Comparison of ENCODE assay signal across 15 cellular contexts in the genomic region with DNA sequence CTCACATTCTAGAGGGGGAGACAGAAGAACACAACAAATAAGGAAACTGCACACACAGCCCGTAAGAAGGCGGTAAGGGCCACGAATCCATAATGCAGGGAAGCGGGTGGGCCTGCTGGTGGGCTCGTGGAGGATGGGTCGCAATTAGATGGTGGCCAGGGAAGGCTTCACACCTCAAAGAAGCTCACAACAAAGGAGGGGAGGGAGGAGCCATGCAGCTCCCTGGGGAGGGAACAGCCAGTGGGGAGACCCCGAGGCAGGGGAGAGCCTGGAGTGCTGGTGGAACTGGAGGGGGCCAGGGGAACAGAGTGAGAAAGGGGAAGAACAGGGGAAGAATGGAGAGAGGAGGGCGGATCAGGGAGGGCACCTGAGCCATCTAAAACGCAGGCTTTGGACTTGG. TPM values are rescaled to one million over a fixed set of nuclear protein-coding genes. Genes with fewer than 3 reads are reported as not detected.
DNase-seq lines count a peak whose midpoint lies in the region; ATAC-seq and TF ChIP-seq lines count a peak whose summit lies in the region.
"Had no signal": no experiment of that assay in that cellular context is flagged by ENCODE, and none has a peak within 500 bp of the region (broad histone marks: within the 10 kb centered on the region; RNA-seq: fewer than 3 reads in every experiment).

No MANE protein-coding gene starts in this region.

- no peak for TF ChIP-seq EP300 in suprapubic skin (IDR thresholded peaks at IDR 0.05)

- H3K27ac ChIP-seq in Karpas-422 (ENCODE audit: low read length) (peak overlapping the region; percentile 92), mesenchymal stem cell (ENCODE audit: low read length, poor library complexity, severe bottlenecking) (no peak overlapping the region), suprapubic skin (peak overlapping the region; percentile 63)
- H3K27ac ChIP-seq: colonic mucosa had no signal

- H2BK15ac ChIP-seq in mesenchymal stem cell (ENCODE audit: low read depth, poor library complexity, severe bottlenecking): no peak overlapping the region

- H3K79me1 ChIP-seq in mesenchymal stem cell (replicated peaks; ENCODE audit: low read length, poor library complexity, severe bottlenecking): peaks cover 65% of the 10 kb centered on the region

- 87% methylated on average over 9 of the region's 9 CpGs for WGBS in mesenchymal stem cell
- 63% methylated on average over 9 of the region's 9 CpGs for WGBS in suprapubic skin

- no peak overlapping the region for H3K23ac ChIP-seq in mesenchymal stem cell (ENCODE audit: low read length in 2 of 2)

- H3K14ac ChIP-seq in mesenchymal stem cell (ENCODE audit: low read length in 2 of 2): no peak overlapping the region

- H2BK120ac ChIP-seq in mesenchymal stem cell (ENCODE audit: low read depth, low read length): no peak overlapping the region

- H3K4me1 Mint-ChIP-seq in MCF 10A (ENCODE audit: insufficient read depth, unreplicated experiment): peaks cover 37% of the 10 kb centered on the region

- no peak overlapping the region for H3K4me3 Mint-ChIP-seq in MCF 10A (ENCODE audit: unreplicated experiment)
- H3K4me3 Mint-ChIP-seq: naive thymus-derived CD8-positive, alpha-beta T cell; T-helper 2 cell treated with Interferon-gamma antibody and Interleukin-4, amounts not matched to agents 5 μg/mL and 100 μg/mL, for 36 hours had no signal

- intact Hi-C loops in MCF 10A (cut with micrococcal nuclease): no loop called here

- H3K9me3 ChIP-seq in Karpas-422 (ENCODE audit: low read length): no peaks in the 10 kb centered on the region
- H3K9me3 ChIP-seq in mesenchymal stem cell (ENCODE audit: control insufficient read depth, low read length): no peaks in the 10 kb centered on the region
- no peaks in the 10 kb centered on the region for H3K9me3 ChIP-seq in suprapubic skin
- H3K9me3 ChIP-seq: colonic mucosa had no signal

- ATAC-seq in GM18868 (IDR thresholded peaks at IDR 0.05; ENCODE audit: unreplicated experiment): no peak
- ATAC-seq: naive thymus-derived CD8-positive, alpha-beta T cell had no signal

- H4K91ac ChIP-seq in mesenchymal stem cell (ENCODE audit: low read length): no peak overlapping the region

- BruUV-seq in MCF 10A (replicated peaks; lab: Mats Ljungman, UMichigan): no TSS peak

- H3K9ac ChIP-seq in Karpas-422 (ENCODE audit: low read length): peak overlapping the region; percentile 68
- H3K9ac ChIP-seq in mesenchymal stem cell (ENCODE audit: low read length): peak overlapping the region; percentile 70

- no peaks in the 10 kb centered on the region for H3K27me3 ChIP-seq in Karpas-422 (ENCODE audit: low read length)
- no peaks in the 10 kb centered on the region for H3K27me3 ChIP-seq in mesenchymal stem cell (ENCODE audit: control insufficient read depth in 1 of 2, insufficient read depth in 1 of 2, low read length in 2 of 2)
- no peaks in the 10 kb centered on the region for H3K27me3 ChIP-seq in suprapubic skin
- H3K27me3 ChIP-seq: colonic mucosa had no signal

- no peaks in the 10 kb centered on the region for H3K9me2 ChIP-seq in Karpas-422 (replicated peaks; ENCODE audit: insufficient read depth, low read length)

- peaks cover 94% of the 10 kb centered on the region for H3K4me1 ChIP-seq in Karpas-422 (ENCODE audit: low read length)
- H3K4me1 ChIP-seq in mesenchymal stem cell (ENCODE audit: control insufficient read depth, insufficient read depth, low read depth, low read length): peaks cover 23% of the 10 kb centered on the region
- peaks cover 55% of the 10 kb centered on the region for H3K4me1 ChIP-seq in suprapubic skin

- H3K4ac ChIP-seq in mesenchymal stem cell (ENCODE audit: low read depth in 1 of 2, low read length in 2 of 2): no peak overlapping the region

- peaks cover 6% of the 10 kb centered on the region for H3K36me3 Mint-ChIP-seq in MCF 10A (ENCODE audit: insufficient read depth, unreplicated experiment)
- H3K36me3 Mint-ChIP-seq: naive thymus-derived CD8-positive, alpha-beta T cell had no signal

- H2AFZ ChIP-seq in Karpas-422 (ENCODE audit: low read length) (no peak overlapping the region), mesenchymal stem cell (ENCODE audit: low read depth, low read length) (no peak overlapping the region)

- no peaks in the 10 kb centered on the region for H3K36me3 ChIP-seq in Karpas-422 (ENCODE audit: insufficient read depth, low read length)
- H3K36me3 ChIP-seq in mesenchymal stem cell (ENCODE audit: control insufficient read depth in 1 of 2, insufficient read depth in 2 of 2, low read depth in 1 of 2, low read length in 2 of 2): peaks cover 0 to 47% of the 10 kb centered on the region in 2 experiments
- H3K36me3 ChIP-seq in suprapubic skin: no peaks in the 10 kb centered on the region
- H3K36me3 ChIP-seq: colonic mucosa had no signal

- H3K9me3 Mint-ChIP-seq in MCF 10A (ENCODE audit: unreplicated experiment): no peaks in the 10 kb centered on the region
- H3K9me3 Mint-ChIP-seq: naive thymus-derived CD8-positive, alpha-beta T cell; T-helper 2 cell treated with Interferon-gamma antibody and Interleukin-4, amounts not matched to agents 5 μg/mL and 100 μg/mL, for 36 hours had no signal

- no peak overlapping the region for H4K8ac ChIP-seq in mesenchymal stem cell (ENCODE audit: low read length)

- H3K79me2 ChIP-seq in Karpas-422 (ENCODE audit: low read length): peaks cover 72% of the 10 kb centered on the region

- TF ChIP-seq CTCF in MCF 10A (IDR thresholded peaks at IDR 0.05; ENCODE audit: unreplicated experiment): no peak
- TF ChIP-seq CTCF in suprapubic skin (IDR thresholded peaks at IDR 0.05): no peak

- H4K20me1 ChIP-seq in Karpas-422 (ENCODE audit: insufficient read depth, low read depth, low read length): peaks cover 16% of the 10 kb centered on the region; the same call in 1 of the 2 replicates

- no peaks in the 10 kb centered on the region for H3K27me3 Mint-ChIP-seq in MCF 10A (ENCODE audit: insufficient read depth, unreplicated experiment)

- POLR2A ChIA-PET in MCF 10A (lab: Yijun Ruan, JAX): interaction anchor here (0.7 to 1.8 kb wide), 8 partner anchors 8 to 166 kb away, joined by 3 to 5 read pairs (median 4); partner anchors contain the start of gene MANBAL

- DNase-seq in Karpas-422 (no peak), MCF 10A (ENCODE audit: unreplicated experiment) (no peak), mesenchymal stem cell (no peak), suprapubic skin (ENCODE audit: low spot score in 2 of 2) (no peak), pons (ENCODE audit: low spot score) (no peak), NOMO-1 (lab: John Stamatoyannopoulos, UW; ENCODE audit: unreplicated experiment in 2 of 2) (no peak)
- DNase-seq: activated gamma-delta T cell treated with Interleukin-2 at 50 U/mL for 16 hours; AML-193; colonic mucosa; naive thymus-derived CD8-positive, alpha-beta T cell; NCI-H2081; NCI-H510A had no signal

- H3K4me3 ChIP-seq in Karpas-422 (ENCODE audit: low read length) (no peak overlapping the region), mesenchymal stem cell (ENCODE audit: insufficient read depth in 1 of 2, low read depth in 1 of 2, low read length in 2 of 2) (peak overlapping the region in 1 of 2 experiments; percentile 51), suprapubic skin (peak overlapping the region; percentile 16)
- H3K4me3 ChIP-seq: colonic mucosa, lung had no signal

- H2AK5ac ChIP-seq in mesenchymal stem cell (ENCODE audit: low read length, severe bottlenecking): no peak overlapping the region

- CTCF ChIA-PET in MCF 10A (lab: Yijun Ruan, JAX): interaction anchor here (0.6 to 1.4 kb wide), 3 partner anchors 11 to 185 kb away, joined by 3 to 8 read pairs (median 4); no protein-coding TSS in a partner anchor

- no peak for TF ChIP-seq POLR2A in suprapubic skin (IDR thresholded peaks at IDR 0.05)

- peak overlapping the region; percentile 70 for H3K27ac Mint-ChIP-seq in MCF 10A (ENCODE audit: low read depth, unreplicated experiment)
- H3K27ac Mint-ChIP-seq: T-helper 2 cell treated with Interferon-gamma antibody and Interleukin-4, amounts not matched to agents 5 μg/mL and 100 μg/mL, for 36 hours had no signal

- no peak overlapping the region for H2BK5ac ChIP-seq in mesenchymal stem cell (ENCODE audit: low read depth, low read length, poor library complexity, severe bottlenecking)

- H2BK12ac ChIP-seq in mesenchymal stem cell (ENCODE audit: low read length in 2 of 2): no peak overlapping the region

- H3K18ac ChIP-seq in mesenchymal stem cell (ENCODE audit: low read depth in 1 of 2, low read length in 2 of 2): no peak overlapping the region

- H3K4me2 ChIP-seq in Karpas-422 (ENCODE audit: low read depth, low read length, poor library complexity, severe bottlenecking) (no peak overlapping the region), mesenchymal stem cell (ENCODE audit: low read length, poor library complexity, severe bottlenecking) (no peak overlapping the region)

RNA-seq across cellular contexts. Expression of gene SRC, which starts 13.4 kb away (rescaled TPM):
- total RNA-seq in Karpas-422 (2014; rRNA removed; shearing (Covaris generic); ENCODE audit: low replicate concordance): 39.9 and 41.5 TPM in 2 replicates
- total RNA-seq in MCF 10A (2022) (28.1 and 29.5 TPM in 2 replicates), suprapubic skin (10 to 100 TPM; 18.8 to 39.5 (median 26.0) TPM)
- 9.6 TPM for polyA plus RNA-seq in mesenchymal stem cell (2013, experiment 1 of 2)
- 8.0 TPM for polyA plus RNA-seq in mesenchymal stem cell (2013, experiment 2 of 2)
